Comparison of ENCODE assay signal across 23 cellular contexts in the genomic region with DNA sequence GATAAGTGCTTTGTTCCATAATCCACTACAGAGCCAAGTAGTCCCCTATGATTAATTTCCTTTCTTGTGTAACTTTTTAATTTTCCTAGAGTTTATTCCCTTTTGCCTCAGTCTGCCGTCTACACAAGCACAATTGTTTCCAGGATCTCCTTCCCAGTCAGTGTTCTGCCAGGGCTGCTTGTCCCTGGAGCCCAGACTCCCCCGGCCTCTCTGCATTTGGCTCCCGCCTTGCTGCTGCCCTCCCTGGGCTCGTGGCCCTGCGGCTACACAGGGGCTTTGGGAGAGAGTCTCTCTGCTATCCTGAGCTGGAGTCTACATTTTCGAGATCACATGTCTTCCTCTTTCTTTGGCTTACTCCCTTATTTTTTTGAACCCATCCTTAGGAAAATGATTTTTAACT. TPM values are rescaled to one million over a fixed set of nuclear protein-coding genes. Genes with fewer than 3 reads are reported as not detected.
DNase-seq lines count a peak whose midpoint lies in the region; ATAC-seq and TF ChIP-seq lines count a peak whose summit lies in the region.
"Had no signal": no experiment of that assay in that cellular context is flagged by ENCODE, and none has a peak within 500 bp of the region (broad histone marks: within the 10 kb centered on the region; RNA-seq: fewer than 3 reads in every experiment).

No MANE protein-coding gene starts in this region.

- H3K4me3 ChIP-seq in ACC112 (ENCODE audit: low read depth, low read length) (peak overlapping the region; percentile 24; the same call in 1 of the 2 replicates), body of pancreas (no peak overlapping the region), right atrium auricular region (no peak overlapping the region), psoas muscle (no peak overlapping the region), lower lobe of right lung (no peak overlapping the region)
- H3K4me3 ChIP-seq: transverse colon had no signal

- peaks cover 8% of the 10 kb centered on the region for H3K79me2 ChIP-seq in ACC112 (ENCODE audit: control insufficient read depth, insufficient read depth, low read length, unreplicated experiment)

- H3K4me1 ChIP-seq in ACC112 (ENCODE audit: control insufficient read depth, insufficient read depth, low read length, unreplicated experiment), result peaks cover 52% of the 10 kb centered on the region
- H3K4me1 ChIP-seq in body of pancreas, result no peaks in the 10 kb centered on the region
- peaks cover 0 to 24% of the 10 kb centered on the region in 2 donors for H3K4me1 ChIP-seq in right atrium auricular region
- no peaks in the 10 kb centered on the region for H3K4me1 ChIP-seq in psoas muscle
- no peaks in the 10 kb centered on the region for H3K4me1 ChIP-seq in lower lobe of right lung
- H3K4me1 ChIP-seq: transverse colon had no signal

- ATAC-seq in body of pancreas (peak; percentile 33), psoas muscle (no peak), lower lobe of right lung (no peak), HG02623 (IDR thresholded peaks at IDR 0.05; ENCODE audit: unreplicated experiment) (no peak)
- ATAC-seq: SK-N-SH treated with all-trans-retinoic acid at 6 μM for 48 hours had no signal

- TF ChIP-seq CTCF in body of pancreas (IDR thresholded peaks at IDR 0.05) (no peak), right atrium auricular region (IDR thresholded peaks at IDR 0.05) (no peak), psoas muscle (IDR thresholded peaks at IDR 0.05) (no peak), lower lobe of right lung (IDR thresholded peaks at IDR 0.05) (no peak)

- WGBS in body of pancreas, 2 donors, result 75 to 80% methylated on average over 6 of the region's 6 CpGs
- WGBS in psoas muscle, 3 donors, result 29 to 63% (median 33%) methylated on average over 6 of the region's 6 CpGs

- peak overlapping the region; percentile 72 for H2AFZ ChIP-seq in ACC112 (ENCODE audit: low read length, unreplicated experiment)

- H3K27ac ChIP-seq in ACC112 (ENCODE audit: low read depth, low read length), result peak overlapping the region; percentile 96
- H3K27ac ChIP-seq in body of pancreas, result no peak overlapping the region
- peak overlapping the region; percentile 50 to 56 for H3K27ac ChIP-seq in right atrium auricular region
- H3K27ac ChIP-seq in psoas muscle, result peak overlapping the region; percentile 30
- no peak overlapping the region for H3K27ac ChIP-seq in lower lobe of right lung
- H3K27ac ChIP-seq: brain microvascular endothelial cell, KMS-11, RWPE1, transverse colon, VCaP had no signal

- H3K36me3 ChIP-seq in ACC112 (ENCODE audit: insufficient read depth, low read length), result no peaks in the 10 kb centered on the region
- no peaks in the 10 kb centered on the region for H3K36me3 ChIP-seq in body of pancreas (replicated peaks in 1 of 2; ENCODE audit: insufficient read depth in 1 of 2, low read depth in 2 of 2)
- no peaks in the 10 kb centered on the region for H3K36me3 ChIP-seq in right atrium auricular region
- H3K36me3 ChIP-seq in psoas muscle (ENCODE audit: insufficient read depth in 1 of 2, low read depth in 1 of 2), result no peaks in the 10 kb centered on the region
- no peaks in the 10 kb centered on the region for H3K36me3 ChIP-seq in lower lobe of right lung
- H3K36me3 ChIP-seq: brain microvascular endothelial cell, transverse colon had no signal

- no peak for DNase-seq in body of pancreas
- peak; percentile 57 for DNase-seq in right atrium auricular region (ENCODE audit: low spot score)
- no peak for DNase-seq in psoas muscle
- no peak for DNase-seq in HCEC 1CT
- no peak for DNase-seq in lower lobe of right lung
- DNase-seq in hypothalamus (lab: John Stamatoyannopoulos, UW), result no peak
- DNase-seq: ACHN; activated CD4-positive, alpha-beta T cell treated with anti-CD3 and anti-CD28 coated beads, Interleukin-2, amount 50 U/mL, for 1 hour; activated effector memory CD4-positive, alpha-beta T cell treated with Interleukin-2 at 50 U/mL for 16 hours; brain microvascular endothelial cell; C1 segment of cervical spinal cord; cortex of kidney; NCI-H1694; NCI-H2171; NCI-H69; stimulated activated CD4-positive, alpha-beta T cell treated with anti-CD3 and anti-CD28 coated beads, Interleukin-4, amount 100 ng/mL, for 24 hours; transverse colon had no signal

- TF ChIP-seq POLR2A in body of pancreas (IDR thresholded peaks at IDR 0.05), result no peak

- intact Hi-C loops in body of pancreas (cut with DNase I), result no loop called here
- intact Hi-C loops in psoas muscle (cut with DNase I), result no loop called here
- intact Hi-C loops in lower lobe of right lung (cut with DNase I), result no loop called here

- H3K27me3 ChIP-seq in ACC112 (ENCODE audit: insufficient read depth, low read length), result no peaks in the 10 kb centered on the region
- H3K27me3 ChIP-seq in body of pancreas, result no peaks in the 10 kb centered on the region
- no peaks in the 10 kb centered on the region for H3K27me3 ChIP-seq in right atrium auricular region
- peaks cover 0 to 27% (median 0%) of the 10 kb centered on the region in 3 donors for H3K27me3 ChIP-seq in psoas muscle (ENCODE audit: insufficient read depth in 3 of 3, low read length in 2 of 3)
- no peaks in the 10 kb centered on the region for H3K27me3 ChIP-seq in lower lobe of right lung (ENCODE audit: low read depth)
- H3K27me3 ChIP-seq: brain microvascular endothelial cell, transverse colon had no signal

- H3K9me3 ChIP-seq in body of pancreas (no peaks in the 10 kb centered on the region), right atrium auricular region (no peaks in the 10 kb centered on the region), psoas muscle (no peaks in the 10 kb centered on the region), lower lobe of right lung (no peaks in the 10 kb centered on the region)
- H3K9me3 ChIP-seq: transverse colon had no signal

RNA-seq across cellular contexts. Expression of a gene that starts 9.2 kb away (rescaled TPM):
- total RNA-seq in body of pancreas (1 to 10 TPM; 1.3 to 3.9 TPM), right atrium auricular region (1 to 10 TPM in 1 of 2 donors, under 1 TPM in 1; 0.86 to 3.5 TPM), psoas muscle (1 to 10 TPM in 1 of 4 donors, under 1 TPM in 3; 0.26 to 1.2 (median 0.80) TPM), lower lobe of right lung (2.0 TPM)
- polyA plus RNA-seq in psoas muscle, result under 1 TPM; 0.18 to 0.31 (median 0.23) TPM

Comparison
In these comparisons a context has a peak if more than half of its experiments do, and no peak if none do; other contexts are left out.
1. H3K27ac ChIP-seq: peak in ACC112 (single experiment), right atrium auricular region (2 of 2) and psoas muscle (single experiment); none in body of pancreas (0 of 4) and lower lobe of right lung (single experiment).